In the genomic region with DNA sequence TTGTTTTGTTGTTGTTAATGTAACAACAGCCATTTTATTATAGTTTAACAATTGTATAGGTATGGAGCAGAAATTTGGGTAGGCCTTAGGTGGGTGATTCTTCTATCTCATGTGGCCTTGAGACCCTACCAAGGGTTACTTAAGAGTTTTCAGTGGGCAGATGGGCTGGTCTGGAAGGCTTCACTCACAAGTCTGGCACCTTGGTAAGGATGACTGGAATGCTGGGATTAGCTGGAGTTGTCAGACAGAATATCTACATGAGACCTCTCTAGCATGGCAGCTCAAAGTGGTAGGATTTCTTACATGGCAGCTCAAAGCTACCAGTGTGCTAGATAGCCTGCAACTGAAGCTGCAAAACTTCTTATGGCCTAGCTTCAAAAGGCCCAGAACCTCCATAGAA, we compare ENCODE assay signal across 21 cellular contexts. TPM values are rescaled to one million over a fixed set of nuclear protein-coding genes. Genes with fewer than 3 reads are reported as not detected.
DNase-seq lines count a peak whose midpoint lies in the region; ATAC-seq and TF ChIP-seq lines count a peak whose summit lies in the region.
"Had no signal": no experiment of that assay in that cellular context is flagged by ENCODE, and none has a peak within 500 bp of the region (broad histone marks: within the 10 kb centered on the region; RNA-seq: fewer than 3 reads in every experiment).

No MANE protein-coding gene starts in this region.

- no peak overlapping the region for H4K8ac ChIP-seq in mesenchymal stem cell (ENCODE audit: low read length)

- TF ChIP-seq CTCF in neutrophil (IDR thresholded peaks at IDR 0.05) (no peak), breast epithelium (IDR thresholded peaks at IDR 0.05) (no peak)

- intact Hi-C loops in breast epithelium (cut with DNase I; ENCODE audit: low total_unique reads), result no loop called here

- H4K91ac ChIP-seq in mesenchymal stem cell (ENCODE audit: low read length), result no peak overlapping the region

- no peak overlapping the region for H3K23ac ChIP-seq in mesenchymal stem cell (ENCODE audit: low read length in 2 of 2)

- no peak overlapping the region for H3K4me2 ChIP-seq in mesenchymal stem cell (ENCODE audit: low read length, poor library complexity, severe bottlenecking)
- H3K4me2 ChIP-seq: BLaER1 treated with 17β-estradiol and CSF1 and Interleukin-3, amounts not matched to agents 10 nM and 100 nM; KMS-11 had no signal

- no peak overlapping the region for H3K4ac ChIP-seq in mesenchymal stem cell (ENCODE audit: low read depth in 1 of 2, low read length in 2 of 2)

- H3K27me3 ChIP-seq in mesenchymal stem cell (ENCODE audit: control insufficient read depth in 1 of 2, insufficient read depth in 1 of 2, low read length in 2 of 2) (peaks cover 0 to 12% of the 10 kb centered on the region in 2 experiments), neutrophil (no peaks in the 10 kb centered on the region), breast epithelium (no peaks in the 10 kb centered on the region)
- H3K27me3 ChIP-seq: BLaER1 treated with 17β-estradiol and CSF1 and Interleukin-3, amounts not matched to agents 10 nM and 100 nM had no signal

- H3K14ac ChIP-seq in mesenchymal stem cell (ENCODE audit: low read length in 2 of 2), result no peak overlapping the region

- H3K4me1 Mint-ChIP-seq in IgD-negative memory B cell, result peaks cover 23 to 37% (median 28%) of the 10 kb centered on the region in 3 donors

- H3K79me1 ChIP-seq in mesenchymal stem cell (replicated peaks; ENCODE audit: low read length, poor library complexity, severe bottlenecking), result peaks cover 8% of the 10 kb centered on the region

- H2AFZ ChIP-seq in mesenchymal stem cell (ENCODE audit: low read depth, low read length), result peak overlapping the region; percentile 30

- H2BK15ac ChIP-seq in mesenchymal stem cell (ENCODE audit: low read depth, poor library complexity, severe bottlenecking), result no peak overlapping the region

- no peak overlapping the region for H2BK12ac ChIP-seq in mesenchymal stem cell (ENCODE audit: low read length in 2 of 2)

- H3K9me3 ChIP-seq in mesenchymal stem cell (ENCODE audit: control insufficient read depth, low read length) (no peaks in the 10 kb centered on the region), neutrophil (no peaks in the 10 kb centered on the region), breast epithelium (no peaks in the 10 kb centered on the region)
- H3K9me3 ChIP-seq: BLaER1 treated with 17β-estradiol and CSF1 and Interleukin-3, amounts not matched to agents 10 nM and 100 nM had no signal

- H3K9me3 Mint-ChIP-seq in IgD-negative memory B cell, result no peaks in the 10 kb centered on the region

- no peaks in the 10 kb centered on the region for H3K27me3 Mint-ChIP-seq in IgD-negative memory B cell

- H3K4me3 Mint-ChIP-seq in IgD-negative memory B cell, result peak overlapping the region in 1 of 4 donors; percentile 69

- peak overlapping the region; percentile 29 for H2AK5ac ChIP-seq in mesenchymal stem cell (ENCODE audit: low read length, severe bottlenecking)

- no peak overlapping the region for H2BK120ac ChIP-seq in mesenchymal stem cell (ENCODE audit: low read depth, low read length)

- no peak overlapping the region for H2BK5ac ChIP-seq in mesenchymal stem cell (ENCODE audit: low read depth, low read length, poor library complexity, severe bottlenecking)

- H3K36me3 ChIP-seq in mesenchymal stem cell (ENCODE audit: control insufficient read depth in 1 of 2, insufficient read depth in 2 of 2, low read depth in 1 of 2, low read length in 2 of 2), result peaks cover 9 to 17% of the 10 kb centered on the region in 2 experiments
- H3K36me3 ChIP-seq in neutrophil, result peaks cover 20% of the 10 kb centered on the region
- H3K36me3 ChIP-seq in breast epithelium, result no peaks in the 10 kb centered on the region

- no peak for TF ChIP-seq POLR2A in breast epithelium (IDR thresholded peaks at IDR 0.05)

- H3K4me1 ChIP-seq in mesenchymal stem cell (ENCODE audit: control insufficient read depth, insufficient read depth, low read depth, low read length), result peaks cover 12% of the 10 kb centered on the region
- peaks cover 32% of the 10 kb centered on the region in 2 experiments for H3K4me1 ChIP-seq in neutrophil (ENCODE audit: control insufficient read depth in 1 of 2, insufficient read depth in 1 of 2, low read depth in 1 of 2, low read length in 1 of 2)
- H3K4me1 ChIP-seq in breast epithelium, result peaks cover 0 to 12% of the 10 kb centered on the region in 2 donors

- no peak overlapping the region for H3K9ac ChIP-seq in mesenchymal stem cell (ENCODE audit: low read length)
- H3K9ac ChIP-seq: BLaER1 treated with 17β-estradiol and CSF1 and Interleukin-3, amounts not matched to agents 10 nM and 100 nM; KMS-11 had no signal

- H3K18ac ChIP-seq in mesenchymal stem cell (ENCODE audit: low read depth in 1 of 2, low read length in 2 of 2), result no peak overlapping the region

- DNase-seq in NCI-H82 (lab: John Stamatoyannopoulos, UW) (peak; percentile 32), NCI-H82 treated with DMSO at 0.1 percent for 48 hours (lab: John Stamatoyannopoulos, UW; ENCODE audit: unreplicated experiment) (no peak), mesenchymal stem cell (no peak), breast epithelium (ENCODE audit: low spot score in 2 of 2) (no peak)
- DNase-seq: ACHN, GOT3, HCEC 1CT, NCI-H1105 treated with DMSO at 0.1 percent for 48 hours, NCI-H2029 treated with DMSO at 0.1 percent for 48 hours, NCI-H226, NCI-H510A treated with DMSO at 0.1 percent for 48 hours, NCI-H774, OCI-M1 had no signal

- H3K4me3 ChIP-seq in mesenchymal stem cell (ENCODE audit: insufficient read depth in 1 of 2, low read depth in 1 of 2, low read length in 2 of 2) (no peak overlapping the region), neutrophil (ENCODE audit: low read depth in 1 of 2, low read length in 1 of 2) (no peak overlapping the region), breast epithelium (no peak overlapping the region)
- H3K4me3 ChIP-seq: BLaER1 treated with 17β-estradiol and CSF1 and Interleukin-3, amounts not matched to agents 10 nM and 100 nM had no signal

- H3K27ac ChIP-seq in mesenchymal stem cell (ENCODE audit: low read length, poor library complexity, severe bottlenecking), result no peak overlapping the region
- peak overlapping the region; percentile 23 for H3K27ac ChIP-seq in neutrophil
- H3K27ac ChIP-seq in breast epithelium, result no peak overlapping the region
- H3K27ac ChIP-seq: 22Rv1; BLaER1 treated with 17β-estradiol and CSF1 and Interleukin-3, amounts not matched to agents 10 nM and 100 nM; KMS-11 had no signal

- H3K36me3 Mint-ChIP-seq in IgD-negative memory B cell, result peaks cover 4% of the 10 kb centered on the region

- peak overlapping the region in 2 of 3 donors; percentile 31 to 44 for H3K27ac Mint-ChIP-seq in IgD-negative memory B cell

- no peak for ATAC-seq in HG02870 (IDR thresholded peaks at IDR 0.05; ENCODE audit: unreplicated experiment)
- ATAC-seq in HG03439 (IDR thresholded peaks at IDR 0.05; ENCODE audit: unreplicated experiment), result no peak

RNA-seq across cellular contexts. Expression of a gene that starts 2.2 kb away (rescaled TPM):
- 76.6 TPM for polyA plus RNA-seq in IgD-negative memory B cell
- 410 TPM for polyA plus RNA-seq in mesenchymal stem cell (2013, experiment 1 of 2)
- polyA plus RNA-seq in mesenchymal stem cell (2013, experiment 2 of 2), result 418 TPM
- total RNA-seq in breast epithelium, result 10 to 100 TPM; 39.2 to 65.9 (median 60.2) TPM

RNA-seq across cellular contexts. Expression of a gene that starts 6.0 kb away (rescaled TPM):
- 129 TPM for polyA plus RNA-seq in IgD-negative memory B cell
- polyA plus RNA-seq in mesenchymal stem cell (2013, experiment 1 of 2), result 0.07 TPM
- 0.12 TPM for polyA plus RNA-seq in mesenchymal stem cell (2013, experiment 2 of 2)
- total RNA-seq in breast epithelium, result 10 to 100 TPM; 10.8 to 16.6 (median 11.1) TPM
- total RNA-seq: SK-MEL-5 had no signal

RNA-seq across cellular contexts. Expression of a gene that starts 26.1 kb away (rescaled TPM):
- polyA plus RNA-seq in IgD-negative memory B cell, result 0.18 TPM
- 4.8 TPM for polyA plus RNA-seq in mesenchymal stem cell (2013, experiment 1 of 2)
- 3.2 TPM for polyA plus RNA-seq in mesenchymal stem cell (2013, experiment 2 of 2)
- 1 to 10 TPM in 2 of 3 donors, under 1 TPM in 1; 0.66 to 2.1 (median 1.2) TPM for total RNA-seq in breast epithelium

RNA-seq across cellular contexts. Expression of a gene that starts 30.6 kb away (rescaled TPM):
- polyA plus RNA-seq in IgD-negative memory B cell, result not detected
- 1.5 TPM for polyA plus RNA-seq in mesenchymal stem cell (2013, experiment 1 of 2)
- 1.7 TPM for polyA plus RNA-seq in mesenchymal stem cell (2013, experiment 2 of 2)
- not detected for total RNA-seq in breast epithelium

RNA-seq across cellular contexts. Expression of a gene that starts 34.6 kb away (rescaled TPM):
- 32.2 TPM for polyA plus RNA-seq in IgD-negative memory B cell
- 43.7 TPM for polyA plus RNA-seq in mesenchymal stem cell (2013, experiment 1 of 2)
- 45.0 TPM for polyA plus RNA-seq in mesenchymal stem cell (2013, experiment 2 of 2)
- total RNA-seq in breast epithelium, result 10 to 100 TPM; 39.0 to 58.4 (median 51.2) TPM
